8 cellular contexts compared by ENCODE assay signal in the genomic region with DNA sequence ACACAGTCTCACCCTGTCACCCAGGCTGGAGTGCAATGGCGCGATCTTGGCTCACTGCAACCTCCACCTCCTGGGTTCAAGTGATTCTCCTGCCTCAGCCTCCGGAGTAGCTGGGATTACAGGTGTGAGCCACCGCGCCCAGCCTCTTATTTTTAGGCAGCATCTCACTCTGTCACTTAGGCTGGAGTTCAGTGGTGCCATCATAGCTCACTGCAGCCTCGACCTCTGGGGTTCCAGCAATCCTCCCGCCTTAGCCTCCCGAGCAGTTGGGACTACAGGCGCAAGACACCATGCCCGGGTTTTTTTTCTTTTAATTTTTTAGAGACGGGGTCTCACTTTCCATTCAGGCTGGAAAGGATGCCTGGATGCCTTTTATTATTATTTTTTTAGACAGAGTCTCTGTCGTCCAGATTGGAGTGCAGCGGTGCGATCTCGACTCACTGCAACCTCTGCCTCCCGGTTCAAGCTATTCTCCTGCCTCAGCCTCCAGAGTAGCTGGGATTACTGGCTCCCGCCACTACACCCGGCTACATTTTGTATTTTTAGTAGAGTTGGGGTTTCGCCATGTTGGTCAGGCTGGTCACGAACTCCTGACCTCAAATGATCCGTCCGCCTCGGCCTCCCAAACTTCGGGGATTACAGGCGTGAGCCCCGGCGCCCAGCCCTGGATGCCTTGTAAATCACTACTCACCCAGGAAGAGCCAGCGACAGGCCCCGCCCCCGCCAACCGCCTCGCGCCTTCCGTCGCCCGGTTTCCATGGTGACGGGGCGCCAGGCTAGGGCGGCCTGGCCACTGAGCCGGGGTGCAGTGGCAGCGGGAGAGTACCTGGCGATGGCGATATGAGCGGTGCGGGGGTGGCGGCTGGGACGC. TPM values are rescaled to one million over a fixed set of nuclear protein-coding genes. Genes with fewer than 3 reads are reported as not detected.
A peak's percentile ranks its signal among the peaks of the same experiment; 100 is the strongest.
DNase-seq lines count a peak whose midpoint lies in the region; ATAC-seq lines count a peak whose summit lies in the region.
"Not testable (repeated sequence)": the region's sequence is repeated elsewhere in the genome, so short reads cannot be mapped to it uniquely, and the experiment has no call there.

A gene (plus strand): TSS at position 758 of the 871 bp plus-strand sequence. CDS start 83 bp downstream, at position 841.

- H3K4me1 Mint-ChIP-seq in activated CD4-positive, alpha-beta T cell treated with anti-CD3 and anti-CD28 coated beads, Interleukin-2, amount 10 ng/mL, durations not matched to agents 24 days and 14 days: peaks cover 11% of the 10 kb centered on the region
- not testable (repeated sequence) for H3K4me1 Mint-ChIP-seq in central memory CD8-positive, alpha-beta T cell

- not testable (repeated sequence) for H3K9me3 Mint-ChIP-seq in activated CD4-positive, alpha-beta T cell treated with anti-CD3 and anti-CD28 coated beads, Interleukin-2, amount 10 ng/mL, durations not matched to agents 24 days and 14 days; central memory CD8-positive, alpha-beta T cell

- H3K9me3 ChIP-seq in BLaER1: not testable (repeated sequence)

- peak within 1 kb of the TSS; percentile 72 for H3K4me2 ChIP-seq in BLaER1

- not testable (repeated sequence) for H3K27me3 ChIP-seq in BLaER1

- H3K36me3 Mint-ChIP-seq in activated CD4-positive, alpha-beta T cell treated with anti-CD3 and anti-CD28 coated beads, Interleukin-2, amount 10 ng/mL, durations not matched to agents 24 days and 14 days (ENCODE audit: low read depth); central memory CD8-positive, alpha-beta T cell (ENCODE audit: insufficient read depth): not testable (repeated sequence)

- not testable (repeated sequence) for H4K20me1 ChIP-seq in BLaER1

- H3K4me3 ChIP-seq in BLaER1: peak within 1 kb of the TSS; percentile 61

- H3K4me3 Mint-ChIP-seq in activated CD4-positive, alpha-beta T cell treated with anti-CD3 and anti-CD28 coated beads, Interleukin-2, amount 10 ng/mL, durations not matched to agents 24 days and 14 days: peak within 1 kb of the TSS; percentile 87
- peak within 1 kb of the TSS; percentile 80 for H3K4me3 Mint-ChIP-seq in central memory CD8-positive, alpha-beta T cell

- not testable (repeated sequence) for H3K9ac ChIP-seq in BLaER1

- peak within 1 kb of the TSS; percentile 75 for H3K27ac Mint-ChIP-seq in activated CD4-positive, alpha-beta T cell treated with anti-CD3 and anti-CD28 coated beads, Interleukin-2, amount 10 ng/mL, durations not matched to agents 24 days and 14 days
- peak within 1 kb of the TSS; percentile 81 for H3K27ac Mint-ChIP-seq in central memory CD8-positive, alpha-beta T cell (ENCODE audit: low read depth)

- intact Hi-C loops in activated CD4-positive, alpha-beta T cell treated with anti-CD3 and anti-CD28 coated beads, Interleukin-2, amount 10 ng/mL, durations not matched to agents 24 days and 14 days (cut with micrococcal nuclease): loop anchor here (2.0 kb wide), 1 partner anchor 35 kb away; a partner anchor contains a TSS

- peak within 1 kb of the TSS; percentile 41; the same call in 1 of the 2 replicates for H3K27ac ChIP-seq in BLaER1

- H3K4me1 ChIP-seq in BLaER1: peaks cover 14% of the 10 kb centered on the region

- peak; percentile 47 for DNase-seq in NCI-H510A treated with DMSO at 0.1 percent for 48 hours (lab: John Stamatoyannopoulos, UW)
- DNase-seq in activated CD4-positive, alpha-beta T cell treated with anti-CD3 and anti-CD28 coated beads, Interleukin-2, amount 10 ng/mL, durations not matched to agents 24 days and 14 days: peak; percentile 96
- peak; percentile 62 for DNase-seq in central memory CD8-positive, alpha-beta T cell (ENCODE audit: low spot score in 2 of 2)
- peak; percentile 88 for DNase-seq in left kidney (ENCODE audit: low read depth, low spot score)
- DNase-seq in stimulated activated CD4-positive, alpha-beta T cell treated with anti-CD3 and anti-CD28 coated beads, Interleukin-1b, Interleukin-23, amount 100 ng/mL, for 48 hours: peak; percentile 79

- ATAC-seq in GM19463 (IDR thresholded peaks at IDR 0.05; ENCODE audit: unreplicated experiment) (peak; percentile 93), HG03457 (IDR thresholded peaks at IDR 0.05; ENCODE audit: unreplicated experiment) (peak; percentile 95)
- peak; percentile 79 for ATAC-seq in central memory CD8-positive, alpha-beta T cell (replicated peaks; ENCODE audit: extremely low read depth, poor library complexity, severe bottlenecking)

- not testable (repeated sequence) for H3K36me3 ChIP-seq in BLaER1

- H3K27me3 Mint-ChIP-seq in activated CD4-positive, alpha-beta T cell treated with anti-CD3 and anti-CD28 coated beads, Interleukin-2, amount 10 ng/mL, durations not matched to agents 24 days and 14 days; central memory CD8-positive, alpha-beta T cell: not testable (repeated sequence)

RNA-seq across cellular contexts. Expression of the gene that starts here (rescaled TPM):
- total RNA-seq in activated CD4-positive, alpha-beta T cell treated with anti-CD3 and anti-CD28 coated beads, Interleukin-2, amount 10 ng/mL, durations not matched to agents 24 days and 14 days: 1.5 and 2.3 TPM in 2 replicates

Comparison
In these comparisons a context has a peak if more than half of its experiments do, and no peak if none do; other contexts are left out.
1. Peak in every context shown above with its lines: DNase-seq, ATAC-seq, H3K4me3 ChIP-seq and H3K27ac ChIP-seq.